In genomic region chr11:12516387-12517110, GRCh38 we compare ENCODE assay signal across 21 cellular contexts.
DNase-seq lines count a peak whose midpoint lies in the region; ATAC-seq and TF ChIP-seq lines count a peak whose summit lies in the region.
"Had no signal": no experiment of that assay in that cellular context is flagged by ENCODE, and none has a peak within 500 bp of the region (broad histone marks: within the 10 kb centered on the region; RNA-seq: fewer than 3 reads in every experiment).

No MANE protein-coding gene starts in this region.

- H2AK5ac ChIP-seq in neuronal stem cell (ENCODE audit: low read depth, low read length), result no peak overlapping the region

- ATAC-seq in Right ventricle myocardium inferior, result peak; percentile 56
- peak; percentile 25 to 62 for ATAC-seq in gastrocnemius medialis
- ATAC-seq in HG02852 (IDR thresholded peaks at IDR 0.05; ENCODE audit: unreplicated experiment), result no peak

- DNase-seq in Right ventricle myocardium inferior (ENCODE audit: missing footprints) (no peak), cardiac septum (ENCODE audit: low spot score) (no peak), endodermal cell (no peak), neuronal stem cell (ENCODE audit: low spot score) (no peak), gastrocnemius medialis (peak in 1 of 2 donors; percentile 62), GDM1 (lab: John Stamatoyannopoulos, UW) (no peak), epidermal melanocyte (ENCODE audit: insufficient read length, low spot score) (no peak)
- DNase-seq: 8988T; COR-L47; DMS153; GF-D8; H9; Kasumi-1; NCI-H187; NCI-H2107; NCI-H510A; NCI-H748 treated with DMSO at 0.1 percent for 48 hours; NK-92 treated with Interleukin-12 subunit alpha and Interleukin-12 subunit beta, amount 100 ng/mL, for 24 hours; SHP77 treated with DMSO at 0.1 percent for 48 hours had no signal

- H2BK5ac ChIP-seq in neuronal stem cell (ENCODE audit: low read length), result no peak overlapping the region

- H3K23ac ChIP-seq in neuronal stem cell (ENCODE audit: low read depth, low read length, poor library complexity), result no peak overlapping the region

- H2BK12ac ChIP-seq in neuronal stem cell (ENCODE audit: low read length), result no peak overlapping the region

- H3K4me3 Mint-ChIP-seq in endodermal cell, result no peak overlapping the region
- H3K4me3 Mint-ChIP-seq: B cell, H9 had no signal

- 89 to 90% methylated on average over 2 to 4 of the region's 4 CpGs for WGBS in endodermal cell (ENCODE audit: insufficient coverage in 1 of 2, insufficient read length in 1 of 2), 2 experiments
- no CpG with 5 or more reads among the region's 4 CpGs for WGBS in neuronal stem cell (ENCODE audit: extremely low coverage in 2 of 2, insufficient read length in 2 of 2, insufficient replicate concordance in 1 of 2), 2 donors

- peak overlapping the region; percentile 77 for H3K18ac ChIP-seq in neuronal stem cell (ENCODE audit: low read length)

- H3K36me3 ChIP-seq in endodermal cell (ENCODE audit: control insufficient read depth, insufficient read depth, low read length) (peaks cover 4% of the 10 kb centered on the region), neuronal stem cell (replicated peaks in 1 of 2; ENCODE audit: control insufficient read depth in 2 of 2, insufficient read depth in 2 of 2, low read length in 2 of 2) (no peaks in the 10 kb centered on the region), gastrocnemius medialis (no peaks in the 10 kb centered on the region)

- H3K27ac Mint-ChIP-seq in endodermal cell, result peak overlapping the region; percentile 73
- H3K27ac Mint-ChIP-seq: B cell had no signal

- H2AFZ ChIP-seq in neuronal stem cell (ENCODE audit: low read length), result no peak overlapping the region

- no peak overlapping the region for H4K8ac ChIP-seq in neuronal stem cell (ENCODE audit: low read depth, low read length)

- H3K4ac ChIP-seq in neuronal stem cell (ENCODE audit: low read length), result no peak overlapping the region

- H2BK120ac ChIP-seq in neuronal stem cell (ENCODE audit: low read depth, low read length), result no peak overlapping the region

- no peak overlapping the region for H3K4me2 ChIP-seq in neuronal stem cell (ENCODE audit: insufficient read depth, low read length, poor library complexity, severe bottlenecking)

- H3K9me3 ChIP-seq in endodermal cell (ENCODE audit: control insufficient read depth, low read length) (no peaks in the 10 kb centered on the region), neuronal stem cell (replicated peaks in 1 of 2; ENCODE audit: control insufficient read depth in 2 of 2, insufficient read depth in 1 of 2, low read depth in 1 of 2, low read length in 2 of 2) (no peaks in the 10 kb centered on the region), gastrocnemius medialis (no peaks in the 10 kb centered on the region)

- H3K4me1 ChIP-seq in endodermal cell (ENCODE audit: control insufficient read depth, insufficient read depth, low read length), result peaks cover 5% of the 10 kb centered on the region
- H3K4me1 ChIP-seq in neuronal stem cell (ENCODE audit: control insufficient read depth in 2 of 2, insufficient read depth in 1 of 2, low read depth in 1 of 2, low read length in 2 of 2), result peaks cover 0 to 6% of the 10 kb centered on the region in 2 donors
- no peaks in the 10 kb centered on the region for H3K4me1 ChIP-seq in gastrocnemius medialis

- no peak overlapping the region for H3K14ac ChIP-seq in neuronal stem cell (ENCODE audit: low read length)

- no peak overlapping the region for H4K91ac ChIP-seq in neuronal stem cell (ENCODE audit: low read depth, low read length, poor library complexity)

- H3K4me1 Mint-ChIP-seq in endodermal cell, result peaks cover 6% of the 10 kb centered on the region
- H3K4me1 Mint-ChIP-seq: B cell had no signal

- H3K4me3 ChIP-seq in endodermal cell (ENCODE audit: low read length) (no peak overlapping the region), neuronal stem cell (ENCODE audit: low read length in 2 of 2) (no peak overlapping the region), gastrocnemius medialis (no peak overlapping the region)

- no peak overlapping the region for H3K27ac ChIP-seq in endodermal cell (ENCODE audit: low read depth, low read length)
- H3K27ac ChIP-seq in neuronal stem cell (replicated peaks; ENCODE audit: low read length), result no peak overlapping the region
- no peak overlapping the region for H3K27ac ChIP-seq in gastrocnemius medialis

- in situ Hi-C loops in gastrocnemius medialis (cut with MboI; ENCODE audit: low sequenced_read_pairs in 4 of 4), result no loop called here

- no peak for TF ChIP-seq CTCF in endodermal cell (conservative IDR thresholded peaks at IDR 0.05)
- TF ChIP-seq CTCF in gastrocnemius medialis (IDR thresholded peaks at IDR 0.05 in 4 of 5, conservative IDR thresholded peaks at IDR 0.05 in 1 of 5), result no peak

- no peaks in the 10 kb centered on the region for H3K79me1 ChIP-seq in neuronal stem cell (ENCODE audit: low read depth, low read length)

- H3K36me3 Mint-ChIP-seq in endodermal cell (ENCODE audit: low read depth), result peaks cover 22% of the 10 kb centered on the region

- no peaks in the 10 kb centered on the region for H3K27me3 ChIP-seq in endodermal cell (ENCODE audit: control insufficient read depth, insufficient read depth, low read length, poor library complexity, severe bottlenecking)
- H3K27me3 ChIP-seq in neuronal stem cell (ENCODE audit: control insufficient read depth in 3 of 3, insufficient read depth in 3 of 3, low read depth in 1 of 3, low read length in 3 of 3), result peaks cover 0 to 11% (median 0%) of the 10 kb centered on the region in 3 experiments
- no peaks in the 10 kb centered on the region for H3K27me3 ChIP-seq in gastrocnemius medialis

- no peak for TF ChIP-seq POLR2A in gastrocnemius medialis (IDR thresholded peaks at IDR 0.05)

- no peaks in the 10 kb centered on the region for H3K27me3 Mint-ChIP-seq in endodermal cell (ENCODE audit: insufficient read depth)
- H3K27me3 Mint-ChIP-seq: B cell had no signal

- no peaks in the 10 kb centered on the region for H3K9me3 Mint-ChIP-seq in endodermal cell
- H3K9me3 Mint-ChIP-seq: H9 had no signal

- H2BK15ac ChIP-seq in neuronal stem cell (ENCODE audit: low read length), result no peak overlapping the region

- H3K9ac ChIP-seq in endodermal cell (ENCODE audit: extremely low read depth, low read length, poor library complexity, severe bottlenecking) (no peak overlapping the region), neuronal stem cell (ENCODE audit: low read depth, low read length, poor library complexity) (no peak overlapping the region)

- intact Hi-C loops in Right ventricle myocardium inferior (cut with DNase I), result no loop called here
- intact Hi-C loops in cardiac septum (cut with DNase I), result no loop called here
- intact Hi-C loops in gastrocnemius medialis (cut with DNase I; ENCODE audit: low total_unique reads), result no loop called here
